ENCODE assay signal across 7 cellular contexts in genomic region chr13:20127563-20128458, GRCh38. TPM values are rescaled to one million over a fixed set of nuclear protein-coding genes. Genes with fewer than 3 reads are reported as not detected.
DNase-seq lines count a peak whose midpoint lies in the region; ATAC-seq and TF ChIP-seq lines count a peak whose summit lies in the region.

No MANE protein-coding gene starts in this region.

- ATAC-seq in GM18517 (IDR thresholded peaks at IDR 0.05; ENCODE audit: unreplicated experiment) (peak; percentile 64), HG03045 (IDR thresholded peaks at IDR 0.05; ENCODE audit: unreplicated experiment) (peak; percentile 67)

- H3K27ac ChIP-seq in Peyer's patch (peak overlapping the region; percentile 36 to 75 (median 56)), adrenal gland (peak overlapping the region; percentile 79 to 89 (median 83)), left ventricle myocardium inferior (replicated peaks) (peak overlapping the region; percentile 97), ovary (peak overlapping the region; percentile 23 to 73)

- H3K36me3 ChIP-seq in Peyer's patch (no peaks in the 10 kb centered on the region), adrenal gland (replicated peaks in 1 of 2) (no peaks in the 10 kb centered on the region), left ventricle myocardium inferior (no peaks in the 10 kb centered on the region), ovary (no peaks in the 10 kb centered on the region)

- TF ChIP-seq CTCF in Peyer's patch (IDR thresholded peaks at IDR 0.05): peak in 4 of 6 experiments; percentile 20 to 46 (median 26)
- TF ChIP-seq CTCF in adrenal gland (IDR thresholded peaks at IDR 0.05): peak; percentile 11 to 42 (median 36)
- peak; percentile 60 for TF ChIP-seq CTCF in left ventricle myocardium inferior (IDR thresholded peaks at IDR 0.05; ENCODE audit: borderline replicate concordance)
- peak in 1 of 3 donors; percentile 41 for TF ChIP-seq CTCF in ovary (IDR thresholded peaks at IDR 0.05)

- H3K4me1 ChIP-seq in Peyer's patch (peaks cover 0 to 18% (median 12%) of the 10 kb centered on the region in 4 donors), adrenal gland (replicated peaks in 1 of 2) (peaks cover 11 to 13% of the 10 kb centered on the region in 2 donors), left ventricle myocardium inferior (peaks cover 64% of the 10 kb centered on the region), ovary (ENCODE audit: insufficient read depth) (peaks cover 4% of the 10 kb centered on the region)

- H3K9me3 ChIP-seq in Peyer's patch: no peaks in the 10 kb centered on the region
- no peaks in the 10 kb centered on the region for H3K9me3 ChIP-seq in adrenal gland (replicated peaks in 1 of 3)
- no peaks in the 10 kb centered on the region for H3K9me3 ChIP-seq in left ventricle myocardium inferior (replicated peaks)
- H3K9me3 ChIP-seq in ovary: no peaks in the 10 kb centered on the region

- WGBS in adrenal gland, 4 donors: 1 to 2% (median 1%) methylated on average over 10 to 82 of the region's 82 CpGs
- 0 to 5% (median 1%) methylated on average over 56 to 82 of the region's 82 CpGs for WGBS in ovary, 3 donors

- H3K27me3 ChIP-seq in Peyer's patch: peaks cover 0 to 9% of the 10 kb centered on the region in 2 donors
- H3K27me3 ChIP-seq in adrenal gland: no peaks in the 10 kb centered on the region
- peaks cover 49% of the 10 kb centered on the region for H3K27me3 ChIP-seq in left ventricle myocardium inferior (ENCODE audit: low read depth)
- H3K27me3 ChIP-seq in ovary: no peaks in the 10 kb centered on the region

- no peak for TF ChIP-seq EP300 in ovary (IDR thresholded peaks at IDR 0.05)

- DNase-seq in Peyer's patch (peak; percentile 24 to 76 (median 67)), adrenal gland (peak; percentile 67 to 78 (median 73)), left ventricle myocardium inferior (peak; percentile 77), ovary (peak; percentile 50 to 74 (median 61)), DMS153 treated with DMSO at 0.1 percent for 48 hours (lab: John Stamatoyannopoulos, UW; ENCODE audit: unreplicated experiment) (no peak)

- no peak for TF ChIP-seq POLR2A in Peyer's patch (IDR thresholded peaks at IDR 0.05)
- peak in 1 of 2 donors; percentile 65 for TF ChIP-seq POLR2A in adrenal gland (IDR thresholded peaks at IDR 0.05)
- TF ChIP-seq POLR2A in ovary (IDR thresholded peaks at IDR 0.05): no peak

- intact Hi-C loops in adrenal gland (cut with DNase I): no loop called here
- intact Hi-C loops in left ventricle myocardium inferior (cut with micrococcal nuclease): no loop called here
- intact Hi-C loops in ovary (cut with DNase I): no loop called here

- H3K4me3 ChIP-seq in Peyer's patch: peak overlapping the region; percentile 49 to 65 (median 58)
- peak overlapping the region in 3 of 4 donors; percentile 18 to 77 (median 50) for H3K4me3 ChIP-seq in adrenal gland
- peak overlapping the region; percentile 77 for H3K4me3 ChIP-seq in left ventricle myocardium inferior
- peak overlapping the region; percentile 42 for H3K4me3 ChIP-seq in ovary

RNA-seq across cellular contexts. Expression of gene GJA3, which starts 33.0 kb away (rescaled TPM):
- total RNA-seq in Peyer's patch (not detected), adrenal gland (not detected), left ventricle myocardium inferior (17.6 TPM), ovary (under 1 TPM in 5 of 7 donors, not detected in 2; 0.08 to 0.34 (median 0.15) TPM)
- polyA plus RNA-seq in adrenal gland (under 1 TPM in 1 of 3 donors, not detected in 2; under 0.01 TPM), ovary (under 1 TPM; 0.12 to 0.20 TPM)

Comparison
In these comparisons a context has a peak if more than half of its experiments do, and no peak if none do; other contexts are left out.
1. RNA of gene GJA3, which starts 33.0 kb away (total RNA-seq): 17.6 TPM in left ventricle myocardium inferior (single experiment); 0.08 to 0.34 TPM in ovary, not detected in Peyer's patch and not detected in adrenal gland; every median in the first group is over 10 times any median in the second.
2. Peak in every context shown above with its lines, with median percentiles within 50 percentile points of each other: H3K27ac ChIP-seq and H3K4me3 ChIP-seq.